Comparison of ENCODE assay signal across 14 cellular contexts in the genomic region with DNA sequence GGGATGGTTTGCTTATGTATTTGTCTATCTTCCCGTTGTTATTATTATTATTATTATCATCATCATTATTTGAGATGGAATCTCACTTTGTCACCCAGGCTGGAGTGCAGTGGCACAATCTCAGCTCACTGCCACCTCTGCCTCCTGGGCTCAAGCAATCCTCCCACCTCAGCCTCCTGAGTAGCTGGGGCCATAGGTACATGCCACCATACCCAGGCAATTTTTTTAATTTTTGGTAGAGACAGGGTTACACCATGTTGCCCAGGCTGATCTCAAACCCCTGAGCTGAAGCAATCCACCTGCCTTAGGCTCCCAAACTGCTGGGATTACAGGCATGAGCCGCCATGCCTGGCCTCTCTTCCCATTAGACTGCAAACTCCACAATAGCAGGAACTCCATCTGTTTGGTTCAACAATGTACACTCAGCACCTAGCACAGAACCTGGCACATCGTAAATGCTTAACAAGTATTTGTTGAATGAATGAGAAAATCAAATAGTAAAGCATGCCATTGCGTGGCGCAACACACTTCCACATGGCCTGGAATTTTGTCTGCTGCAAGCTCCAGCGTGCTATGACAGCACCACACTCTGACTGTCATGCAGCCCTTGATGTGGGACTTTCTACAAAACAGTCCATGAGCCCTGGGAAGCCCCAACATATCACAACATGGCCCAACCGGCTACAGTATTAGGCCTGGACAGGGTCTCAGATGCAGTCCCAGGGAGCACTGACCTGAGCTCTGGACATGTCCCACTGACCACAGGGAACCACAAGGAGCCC. TPM values are rescaled to one million over a fixed set of nuclear protein-coding genes. Genes with fewer than 3 reads are reported as not detected.
A peak's percentile ranks its signal among the peaks of the same experiment; 100 is the strongest.
DNase-seq lines count a peak whose midpoint lies in the region; ATAC-seq and TF ChIP-seq lines count a peak whose summit lies in the region.
"Had no signal": no experiment of that assay in that cellular context is flagged by ENCODE, and none has a peak within 500 bp of the region (broad histone marks: within the 10 kb centered on the region; RNA-seq: fewer than 3 reads in every experiment).

No MANE protein-coding gene starts in this region.

- WGBS in heart right ventricle, 2 donors, result 86 to 89% methylated on average over 7 of the region's 7 CpGs
- WGBS in right cardiac atrium, result 89% methylated on average over 7 of the region's 7 CpGs
- WGBS in esophagus squamous epithelium, 2 donors, result 38 to 43% methylated on average over 6 to 7 of the region's 7 CpGs

- H3K4me1 ChIP-seq in heart right ventricle (peaks cover 29 to 58% (median 48%) of the 10 kb centered on the region in 9 donors), right cardiac atrium (ENCODE audit: control insufficient read depth, insufficient read depth, low read length) (peaks cover 15% of the 10 kb centered on the region), esophagus squamous epithelium (peaks cover 27 to 73% (median 40%) of the 10 kb centered on the region in 3 donors), osteoblast (ENCODE audit: insufficient read depth, low read length) (peaks cover 62% of the 10 kb centered on the region), vagina (peaks cover 56% of the 10 kb centered on the region)
- H3K4me1 ChIP-seq: HAP-1 had no signal

- no peak overlapping the region for H2AFZ ChIP-seq in osteoblast (ENCODE audit: low read length)

- TF ChIP-seq CTCF in heart right ventricle (IDR thresholded peaks at IDR 0.05), result no peak
- TF ChIP-seq CTCF in esophagus squamous epithelium (IDR thresholded peaks at IDR 0.05), result peak in 1 of 6 experiments; percentile 3
- no peak for TF ChIP-seq CTCF in osteoblast (IDR thresholded peaks at IDR 0.05; ENCODE audit: extremely low read depth, low read depth, low read length)
- no peak for TF ChIP-seq CTCF in vagina (IDR thresholded peaks at IDR 0.05)

- H3K9me3 ChIP-seq in heart right ventricle (no peaks in the 10 kb centered on the region), right cardiac atrium (ENCODE audit: control insufficient read depth, low read length) (no peaks in the 10 kb centered on the region), esophagus squamous epithelium (no peaks in the 10 kb centered on the region), osteoblast (ENCODE audit: low read depth, low read length) (no peaks in the 10 kb centered on the region), vagina (no peaks in the 10 kb centered on the region)
- H3K9me3 ChIP-seq: HAP-1, SJSA1 had no signal

- peak overlapping the region; percentile 28 to 99 (median 96) for H3K27ac ChIP-seq in heart right ventricle
- no peak overlapping the region for H3K27ac ChIP-seq in right cardiac atrium (ENCODE audit: low read length)
- H3K27ac ChIP-seq in esophagus squamous epithelium, result peak overlapping the region; percentile 82 to 90 (median 88)
- H3K27ac ChIP-seq in osteoblast (ENCODE audit: low read depth, low read length), result no peak overlapping the region
- peak overlapping the region; percentile 74 for H3K27ac ChIP-seq in vagina
- H3K27ac ChIP-seq: SJSA1 had no signal

- H3K79me2 ChIP-seq in osteoblast (ENCODE audit: insufficient read depth, low read length), result peaks cover 8% of the 10 kb centered on the region

- TF ChIP-seq POLR2A in esophagus squamous epithelium (IDR thresholded peaks at IDR 0.05) (no peak), vagina (IDR thresholded peaks at IDR 0.05) (no peak)

- H3K4me2 ChIP-seq in osteoblast (ENCODE audit: insufficient read depth, low read length), result no peak overlapping the region

- H3K36me3 ChIP-seq in heart right ventricle, result no peaks in the 10 kb centered on the region
- H3K36me3 ChIP-seq in esophagus squamous epithelium, result no peaks in the 10 kb centered on the region
- no peaks in the 10 kb centered on the region for H3K36me3 ChIP-seq in osteoblast (ENCODE audit: insufficient read depth, low read length)
- no peaks in the 10 kb centered on the region for H3K36me3 ChIP-seq in vagina
- H3K36me3 ChIP-seq: HAP-1, SJSA1 had no signal

- intact Hi-C loops in heart right ventricle (cut with DNase I), result loop anchor here in 2 of 10 donors (5.0 to 10.0 kb wide), 2 partner anchors 75 to 222 kb away; no protein-coding TSS in a partner anchor
- intact Hi-C loops in right cardiac atrium (cut with DNase I), result no loop called here
- intact Hi-C loops in esophagus squamous epithelium (cut with DNase I), result no loop called here
- intact Hi-C loops in vagina (cut with DNase I), result no loop called here

- ATAC-seq in heart right ventricle, result no peak
- no peak for ATAC-seq in right cardiac atrium
- no peak for ATAC-seq in GM18907 (IDR thresholded peaks at IDR 0.05; ENCODE audit: unreplicated experiment)
- ATAC-seq: activated CD4-positive, alpha-beta T cell treated with anti-CD3 and anti-CD28 coated beads for 36 hours had no signal

- no peak for DNase-seq in heart right ventricle
- no peak for DNase-seq in right cardiac atrium
- no peak for DNase-seq in esophagus squamous epithelium (lab: John Stamatoyannopoulos, UW)
- DNase-seq in osteoblast (ENCODE audit: insufficient read length, low spot score, missing footprints), result peak; percentile 78
- peak in 1 of 2 donors; percentile 74 for DNase-seq in vagina (ENCODE audit: extremely low spot score in 2 of 2)
- DNase-seq in activated CD4-positive, alpha-beta T cell treated with anti-CD3 and anti-CD28 coated beads, Interleukin-2, amount 50 U/mL, for 4 hours, result no peak
- DNase-seq in NCI-H510A (lab: John Stamatoyannopoulos, UW), result no peak
- DNase-seq: activated CD4-positive, alpha-beta T cell treated with anti-CD3 and anti-CD28 coated beads for 36 hours; effector CD4-positive, alpha-beta T cell had no signal

- peaks cover 0 to 10% (median 0%) of the 10 kb centered on the region in 7 donors for H3K27me3 ChIP-seq in heart right ventricle
- H3K27me3 ChIP-seq in right cardiac atrium (ENCODE audit: control insufficient read depth, insufficient read depth), result no peaks in the 10 kb centered on the region
- H3K27me3 ChIP-seq in esophagus squamous epithelium, result no peaks in the 10 kb centered on the region
- no peaks in the 10 kb centered on the region for H3K27me3 ChIP-seq in osteoblast (ENCODE audit: insufficient read depth, low read length)
- no peaks in the 10 kb centered on the region for H3K27me3 ChIP-seq in vagina
- H3K27me3 ChIP-seq: SJSA1 had no signal

- H4K20me1 ChIP-seq in osteoblast (ENCODE audit: insufficient read depth, low read length), result no peaks in the 10 kb centered on the region

- no peak overlapping the region for H3K4me3 ChIP-seq in heart right ventricle
- H3K4me3 ChIP-seq in right cardiac atrium (ENCODE audit: low read length), result no peak overlapping the region
- H3K4me3 ChIP-seq in esophagus squamous epithelium, result no peak overlapping the region
- H3K4me3 ChIP-seq in osteoblast (ENCODE audit: insufficient read depth, low read length), result no peak overlapping the region
- no peak overlapping the region for H3K4me3 ChIP-seq in vagina
- H3K4me3 ChIP-seq: HAP-1, SJSA1 had no signal

RNA-seq across cellular contexts. Expression of gene TINAGL1, which starts 3.8 kb away (rescaled TPM):
- total RNA-seq in heart right ventricle (100 to 1,000 TPM; 139 to 336 (median 188) TPM), right cardiac atrium (100 to 1,000 TPM in 3 of 4 donors, 10 to 100 TPM in 1; 94.7 to 141 (median 122) TPM), esophagus squamous epithelium (10 to 100 TPM; 24.5 to 56.4 (median 44.6) TPM), osteoblast (31.5 and 50.3 TPM in 2 replicates), vagina (142 TPM)
- polyA plus RNA-seq in heart right ventricle (100 to 1,000 TPM; 268 to 332 TPM), right cardiac atrium (186 TPM)
- total RNA-seq: activated CD4-positive, alpha-beta T cell treated with anti-CD3 and anti-CD28 coated beads for 36 hours had no signal

RNA-seq across cellular contexts. Expression of gene HCRTR1, which starts 45.0 kb away (rescaled TPM):
- total RNA-seq in heart right ventricle (under 1 TPM in 6 of 10 donors, not detected in 4; 0.17 to 0.92 (median 0.37) TPM), right cardiac atrium (under 1 TPM in 2 of 4 donors, not detected in 2; 0.14 to 0.37 TPM), esophagus squamous epithelium (under 1 TPM in 1 of 4 donors, not detected in 3; 0.22 TPM), osteoblast (not detected in 2 replicates), vagina (not detected)
- polyA plus RNA-seq in heart right ventricle (1 to 10 TPM in 1 of 2 donors, under 1 TPM in 1; 0.20 to 1.5 TPM), right cardiac atrium (0.18 TPM)
- total RNA-seq: activated CD4-positive, alpha-beta T cell treated with anti-CD3 and anti-CD28 coated beads for 36 hours; NCI-H460; SJSA1 had no signal
- polyA plus RNA-seq: BJ had no signal

Comparison
In these comparisons a context has a peak if more than half of its experiments do, and no peak if none do; other contexts are left out.
1. H3K27ac ChIP-seq: peak in heart right ventricle (10 of 10), esophagus squamous epithelium (4 of 4) and vagina (single experiment); none in right cardiac atrium (single experiment) and osteoblast (single experiment).